18 cellular contexts compared by ENCODE assay signal in genomic region chrX:63466690-63467089, GRCh38.
"Had no signal": no experiment of that assay in that cellular context is flagged by ENCODE, and none has a peak within 500 bp of the region (broad histone marks: within the 10 kb centered on the region; RNA-seq: fewer than 3 reads in every experiment).

No MANE protein-coding gene starts in this region.

- H3K9me3 ChIP-seq: thoracic aorta had no signal

- H3K27me3 Mint-ChIP-seq: activated CD8-positive, alpha-beta memory T cell treated with anti-CD3 and anti-CD28 coated beads, Interleukin-2, amount 10 ng/mL, durations not matched to agents 7 days and 5 days; naive thymus-derived CD4-positive, alpha-beta T cell had no signal

- H3K4me1 Mint-ChIP-seq: activated CD8-positive, alpha-beta memory T cell treated with anti-CD3 and anti-CD28 coated beads, Interleukin-2, amount 10 ng/mL, durations not matched to agents 7 days and 5 days; naive thymus-derived CD4-positive, alpha-beta T cell had no signal

- H3K27ac Mint-ChIP-seq: activated CD8-positive, alpha-beta memory T cell treated with anti-CD3 and anti-CD28 coated beads, Interleukin-2, amount 10 ng/mL, durations not matched to agents 7 days and 5 days; activated T-cell treated with anti-CD3 and anti-CD28 coated beads, Interleukin-2, amount 50 U/mL, for 24 hours; naive thymus-derived CD4-positive, alpha-beta T cell had no signal

- H3K27me3 ChIP-seq: esophagus squamous epithelium, right atrium auricular region, stomach, uterus had no signal

- H3K36me3 ChIP-seq: esophagus squamous epithelium, right atrium auricular region, uterus had no signal

- H3K4me3 ChIP-seq: dorsolateral prefrontal cortex, esophagus squamous epithelium, lung, right atrium auricular region, skin epidermis, stomach, thoracic aorta, uterus had no signal

- H3K27ac ChIP-seq: dorsolateral prefrontal cortex, esophagus squamous epithelium, right atrium auricular region, skin epidermis, stomach, thoracic aorta, uterus had no signal

- DNase-seq: activated CD8-positive, alpha-beta memory T cell treated with anti-CD3 and anti-CD28 coated beads, Interleukin-2, amount 10 ng/mL, durations not matched to agents 7 days and 5 days; activated effector memory CD4-positive, alpha-beta T cell treated with anti-CD3 and anti-CD28 coated beads, Interleukin-2, amount 50 U/mL, for 16 hours; activated T-cell treated with anti-CD3 and anti-CD28 coated beads, Interleukin-2, amount 50 U/mL, for 24 hours; amniotic stem cell; dorsolateral prefrontal cortex; esophagus squamous epithelium; foreskin melanocyte; head of caudate nucleus; left colon; naive thymus-derived CD4-positive, alpha-beta T cell; stomach; uterus had no signal

- ATAC-seq: activated CD4-positive, CD25-positive, alpha-beta regulatory T cell treated with anti-CD3 and anti-CD28 coated beads, Interleukin-2, amount 50 U/mL, for 24 hours; activated CD8-positive, alpha-beta memory T cell treated with anti-CD3 and anti-CD28 coated beads, Interleukin-2, amount 10 ng/mL, durations not matched to agents 7 days and 5 days; activated naive CD4-positive, alpha-beta T cell treated with anti-CD3 and anti-CD28 coated beads, Interleukin-2, amount 50 U/mL, for 72 hours; left colon; naive thymus-derived CD4-positive, alpha-beta T cell had no signal

- H3K4me3 Mint-ChIP-seq: activated CD8-positive, alpha-beta memory T cell treated with anti-CD3 and anti-CD28 coated beads, Interleukin-2, amount 10 ng/mL, durations not matched to agents 7 days and 5 days; activated T-cell treated with anti-CD3 and anti-CD28 coated beads, Interleukin-2, amount 50 U/mL, for 24 hours; naive thymus-derived CD4-positive, alpha-beta T cell had no signal
